Comparison of ENCODE assay signal across 19 cellular contexts in genomic region chr12:101604132-101604531, GRCh38. TPM values are rescaled to one million over a fixed set of nuclear protein-coding genes. Genes with fewer than 3 reads are reported as not detected.
DNase-seq lines count a peak whose midpoint lies in the region; TF ChIP-seq lines count a peak whose summit lies in the region.
"Had no signal": no experiment of that assay in that cellular context is flagged by ENCODE, and none has a peak within 500 bp of the region (broad histone marks: within the 10 kb centered on the region; RNA-seq: fewer than 3 reads in every experiment).

No MANE protein-coding gene starts in this region.

- H3K9me3 ChIP-seq in PC-9 (ENCODE audit: insufficient read depth, low read depth) (no peaks in the 10 kb centered on the region), left ventricle myocardium inferior (replicated peaks) (no peaks in the 10 kb centered on the region), SJCRH30 (replicated peaks) (no peaks in the 10 kb centered on the region)
- H3K9me3 ChIP-seq: esophagus muscularis mucosa, tibial artery had no signal

- H3K27me3 Mint-ChIP-seq in activated T-helper 2 cell treated with anti-CD3 and anti-CD28 coated beads, Interferon-gamma antibody, Interleukin-2, Interleukin-4, amounts not matched to agents 10 μg/mL and 5 μg/mL and 100 μg/mL, durations not matched to agents 14 hours and 24 hours and 36 hours (ENCODE audit: low read depth) = peaks cover 3% of the 10 kb centered on the region
- H3K27me3 Mint-ChIP-seq: dendritic cell treated with granulocyte-macrophage colony-stimulating factor and Interleukin-4, amounts not matched to agents 40 ng/mL and 50 ng/mL, for 4 days had no signal

- BruUV-seq in PC-9 (replicated peaks; lab: Mats Ljungman, UMichigan) = no TSS peak

- H3K4me3 ChIP-seq in GM12865 (ENCODE audit: low read depth, low read length) (no peak overlapping the region), PC-9 (no peak overlapping the region), epithelial cell of proximal tubule (ENCODE audit: low read depth, low read length) (no peak overlapping the region), left ventricle myocardium inferior (no peak overlapping the region), SJCRH30 (no peak overlapping the region)
- H3K4me3 ChIP-seq: esophagus muscularis mucosa, tibial artery had no signal

- no peak overlapping the region for H3K27ac Mint-ChIP-seq in activated T-helper 2 cell treated with anti-CD3 and anti-CD28 coated beads, Interferon-gamma antibody, Interleukin-2, Interleukin-4, amounts not matched to agents 10 μg/mL and 5 μg/mL and 100 μg/mL, durations not matched to agents 14 hours and 24 hours and 36 hours
- H3K27ac Mint-ChIP-seq: activated naive CD4-positive, alpha-beta T cell treated with anti-CD3 and anti-CD28 coated beads for 36 hours; dendritic cell treated with granulocyte-macrophage colony-stimulating factor and Interleukin-4, amounts not matched to agents 40 ng/mL and 50 ng/mL, for 4 days; T-cell had no signal

- 0 out of 2 replicates have a peak overlapping the region, but pooled peaks have one; percentile 23 for H3K4me2 ChIP-seq in PC-9

- POLR2A ChIA-PET in PC-9 (lab: Charles Lee; ENCODE audit: unreplicated experiment) = no interaction called here

- H3K9me3 Mint-ChIP-seq in activated T-helper 2 cell treated with anti-CD3 and anti-CD28 coated beads, Interferon-gamma antibody, Interleukin-2, Interleukin-4, amounts not matched to agents 10 μg/mL and 5 μg/mL and 100 μg/mL, durations not matched to agents 14 hours and 24 hours and 36 hours = no peaks in the 10 kb centered on the region
- H3K9me3 Mint-ChIP-seq: activated naive CD4-positive, alpha-beta T cell treated with anti-CD3 and anti-CD28 coated beads for 36 hours; dendritic cell treated with granulocyte-macrophage colony-stimulating factor and Interleukin-4, amounts not matched to agents 40 ng/mL and 50 ng/mL, for 4 days; T-cell had no signal

- H2AFZ ChIP-seq in PC-9 = no peak overlapping the region

- peak; percentile 21 for DNase-seq in GM12865 (ENCODE audit: low read depth)
- DNase-seq in PC-9 = peak in 1 of 2 experiments; percentile 70
- DNase-seq in epithelial cell of proximal tubule (ENCODE audit: low read depth) = peak; percentile 13
- peak; percentile 41 for DNase-seq in renal cortical epithelial cell (ENCODE audit: low read depth)
- no peak for DNase-seq in left ventricle myocardium inferior
- no peak for DNase-seq in activated T-helper 2 cell treated with anti-CD3 and anti-CD28 coated beads, Interferon-gamma antibody, Interleukin-2, Interleukin-4, amounts not matched to agents 10 μg/mL and 5 μg/mL and 100 μg/mL, durations not matched to agents 14 hours and 24 hours and 36 hours (ENCODE audit: low spot score)
- DNase-seq in activated gamma-delta T cell treated with Interleukin-2 at 50 U/mL for 16 hours = no peak
- no peak for DNase-seq in SJCRH30
- DNase-seq: activated naive CD4-positive, alpha-beta T cell treated with anti-CD3 and anti-CD28 coated beads for 36 hours; AML-193; GF-D8; NCI-H2107; NCI-H82; stimulated activated CD4-positive, alpha-beta T cell treated with anti-CD3 and anti-CD28 coated beads, Interleukin-4, amount 100 ng/mL, for 1 hour; stimulated activated CD8-positive, alpha-beta memory T cell treated with anti-CD3 and anti-CD28 coated beads, Interleukin-4, amount 100 ng/mL, for 48 hours; T-cell; tibial artery had no signal

- H3K4me1 ChIP-seq in PC-9 (replicated peaks; ENCODE audit: insufficient read depth) = peaks cover 56% of the 10 kb centered on the region
- H3K4me1 ChIP-seq in left ventricle myocardium inferior = no peaks in the 10 kb centered on the region
- H3K4me1 ChIP-seq in SJCRH30 = no peaks in the 10 kb centered on the region
- H3K4me1 ChIP-seq: esophagus muscularis mucosa, tibial artery had no signal

- no peaks in the 10 kb centered on the region for H3K36me3 ChIP-seq in PC-9 (ENCODE audit: low read depth)
- no peaks in the 10 kb centered on the region for H3K36me3 ChIP-seq in left ventricle myocardium inferior
- no peaks in the 10 kb centered on the region for H3K36me3 ChIP-seq in SJCRH30
- H3K36me3 ChIP-seq: esophagus muscularis mucosa, tibial artery had no signal

- no peaks in the 10 kb centered on the region for H3K79me2 ChIP-seq in PC-9 (ENCODE audit: low read depth)

- TF ChIP-seq CTCF in GM12865 (IDR thresholded peaks at IDR 0.05; ENCODE audit: insufficient read depth, low read depth, low read length, missing control alignments) = no peak
- TF ChIP-seq CTCF in PC-9 (conservative IDR thresholded peaks at IDR 0.05) = no peak
- no peak for TF ChIP-seq CTCF in epithelial cell of proximal tubule (conservative IDR thresholded peaks at IDR 0.05; ENCODE audit: low read depth, low read length)
- TF ChIP-seq CTCF in left ventricle myocardium inferior (IDR thresholded peaks at IDR 0.05; ENCODE audit: borderline replicate concordance) = no peak

- no peaks in the 10 kb centered on the region for H3K9me2 ChIP-seq in PC-9 (ENCODE audit: insufficient read depth)

- H3K4me3 Mint-ChIP-seq in activated T-helper 2 cell treated with anti-CD3 and anti-CD28 coated beads, Interferon-gamma antibody, Interleukin-2, Interleukin-4, amounts not matched to agents 10 μg/mL and 5 μg/mL and 100 μg/mL, durations not matched to agents 14 hours and 24 hours and 36 hours (ENCODE audit: low read depth) = no peak overlapping the region
- H3K4me3 Mint-ChIP-seq: activated naive CD4-positive, alpha-beta T cell treated with anti-CD3 and anti-CD28 coated beads for 36 hours; dendritic cell treated with granulocyte-macrophage colony-stimulating factor and Interleukin-4, amounts not matched to agents 40 ng/mL and 50 ng/mL, for 4 days; T-cell had no signal

- intact Hi-C loops in PC-9 (cut with micrococcal nuclease; ENCODE audit: unreplicated experiment) (no loop called here), left ventricle myocardium inferior (cut with micrococcal nuclease) (no loop called here)
- intact Hi-C loops in activated T-helper 2 cell treated with anti-CD3 and anti-CD28 coated beads, Interferon-gamma antibody, Interleukin-2, Interleukin-4, amounts not matched to agents 10 μg/mL and 5 μg/mL and 100 μg/mL, durations not matched to agents 14 hours and 24 hours and 36 hours (cut with micrococcal nuclease) = no loop called here

- CTCF ChIA-PET in PC-9 (lab: Charles Lee) = no interaction called here

- H3K27me3 ChIP-seq in PC-9 (ENCODE audit: insufficient read depth, low read depth) (no peaks in the 10 kb centered on the region), left ventricle myocardium inferior (ENCODE audit: low read depth) (peaks cover 13% of the 10 kb centered on the region), SJCRH30 (no peaks in the 10 kb centered on the region)
- H3K27me3 ChIP-seq: esophagus muscularis mucosa, tibial artery had no signal

- peaks cover 30% of the 10 kb centered on the region for H3F3A ChIP-seq in PC-9 (ENCODE audit: insufficient read depth, low read depth)

- H3K36me3 Mint-ChIP-seq in activated T-helper 2 cell treated with anti-CD3 and anti-CD28 coated beads, Interferon-gamma antibody, Interleukin-2, Interleukin-4, amounts not matched to agents 10 μg/mL and 5 μg/mL and 100 μg/mL, durations not matched to agents 14 hours and 24 hours and 36 hours (ENCODE audit: low read depth) = no peaks in the 10 kb centered on the region
- H3K36me3 Mint-ChIP-seq: T-cell had no signal

- H3K4me1 Mint-ChIP-seq in activated T-helper 2 cell treated with anti-CD3 and anti-CD28 coated beads, Interferon-gamma antibody, Interleukin-2, Interleukin-4, amounts not matched to agents 10 μg/mL and 5 μg/mL and 100 μg/mL, durations not matched to agents 14 hours and 24 hours and 36 hours (ENCODE audit: low read depth) = no peaks in the 10 kb centered on the region
- H3K4me1 Mint-ChIP-seq: T-cell had no signal

- H4K20me1 ChIP-seq in PC-9 (ENCODE audit: insufficient read depth) = no peaks in the 10 kb centered on the region

- H3K27ac ChIP-seq in PC-9 = no peak overlapping the region
- no peak overlapping the region for H3K27ac ChIP-seq in left ventricle myocardium inferior (replicated peaks)
- no peak overlapping the region for H3K27ac ChIP-seq in SJCRH30
- H3K27ac ChIP-seq: esophagus muscularis mucosa, tibial artery had no signal

RNA-seq across cellular contexts. Expression of gene MYBPC1, which starts 9.4 kb away (rescaled TPM):
- total RNA-seq in PC-9 (2021) = not detected in 2 replicates
- not detected in 2 replicates for total RNA-seq in epithelial cell of proximal tubule
- not detected in 2 replicates for total RNA-seq in renal cortical epithelial cell
- total RNA-seq in left ventricle myocardium inferior = 7.3 TPM
- total RNA-seq in activated T-helper 2 cell treated with anti-CD3 and anti-CD28 coated beads, Interferon-gamma antibody, Interleukin-2, Interleukin-4, amounts not matched to agents 10 μg/mL and 5 μg/mL and 100 μg/mL, durations not matched to agents 14 hours and 24 hours and 36 hours = not detected in 2 replicates
- total RNA-seq in SJCRH30 (2014; rRNA removed; shearing (Covaris generic)) = not detected in 2 replicates
- total RNA-seq: activated naive CD4-positive, alpha-beta T cell treated with anti-CD3 and anti-CD28 coated beads for 36 hours; T-cell had no signal

Comparison
In these comparisons a context has a peak if more than half of its experiments do, and no peak if none do; other contexts are left out.
1. DNase-seq: peak in GM12865 (single experiment), epithelial cell of proximal tubule (single experiment) and renal cortical epithelial cell (single experiment); none in left ventricle myocardium inferior (single experiment), activated T-helper 2 cell treated with anti-CD3 and anti-CD28 coated beads, Interferon-gamma antibody, Interleukin-2, Interleukin-4, amounts not matched to agents 10 μg/mL and 5 μg/mL and 100 μg/mL, durations not matched to agents 14 hours and 24 hours and 36 hours (single experiment), activated gamma-delta T cell treated with Interleukin-2 at 50 U/mL for 16 hours (single experiment) and SJCRH30 (0 of 2).